23 cellular contexts compared by ENCODE assay signal in genomic region chr3:136377499-136377898, GRCh38.
DNase-seq lines count a peak whose midpoint lies in the region; FAIRE-seq and TF ChIP-seq lines count a peak whose summit lies in the region.
"Had no signal": no experiment of that assay in that cellular context is flagged by ENCODE, and none has a peak within 500 bp of the region (broad histone marks: within the 10 kb centered on the region; RNA-seq: fewer than 3 reads in every experiment).

No MANE protein-coding gene starts in this region.

- no peak overlapping the region for H3K18ac ChIP-seq in H9 (ENCODE audit: insufficient read length, low read depth, low read length)

- H3K9me3 Mint-ChIP-seq in H9, result peaks cover 3% of the 10 kb centered on the region in 2 experiments; a peak in 3 of 5 replicates
- H3K9me3 Mint-ChIP-seq: CD4-positive, CD25-positive, alpha-beta regulatory T cell had no signal

- WGBS in hepatocyte (ENCODE audit: low lambda C conversion rate, missing lambda C conversion rate), result 57% methylated on average over 2 of the region's 2 CpGs
- WGBS in H9 (ENCODE audit: extremely low coverage, insufficient read length, low lambda C conversion rate), result no CpG with 5 or more reads among the region's 2 CpGs

- no peak overlapping the region for H4K5ac ChIP-seq in H9 (ENCODE audit: insufficient read length, low read depth, low read length)

- H3K79me1 ChIP-seq in H9 (ENCODE audit: insufficient read depth, low read depth, low read length, poor library complexity, severe bottlenecking), result no peaks in the 10 kb centered on the region

- no peak overlapping the region for H3K14ac ChIP-seq in H9 (ENCODE audit: insufficient read depth, low read length)

- H2BK20ac ChIP-seq in H9 (ENCODE audit: low read depth, low read length, poor library complexity, severe bottlenecking), result no peak overlapping the region

- no peak overlapping the region for H2BK120ac ChIP-seq in H9 (ENCODE audit: low read depth, low read length, poor library complexity, severe bottlenecking)

- no peak overlapping the region for H4K91ac ChIP-seq in H9 (ENCODE audit: insufficient read length, low read depth, low read length)

- H3K23ac ChIP-seq in H9 (ENCODE audit: insufficient read length, low read depth, low read length), result no peak overlapping the region

- H3K4me3 ChIP-seq in hepatocyte (no peak overlapping the region), colonic mucosa (no peak overlapping the region)
- H3K4me3 ChIP-seq: A549, GM23248, HAP-1, PC-9 had no signal

- no peaks in the 10 kb centered on the region for H3K9me3 ChIP-seq in hepatocyte (ENCODE audit: low read depth)
- no peaks in the 10 kb centered on the region for H3K9me3 ChIP-seq in H9 (ENCODE audit: control insufficient read depth, low read depth, low read length)
- no peaks in the 10 kb centered on the region for H3K9me3 ChIP-seq in colonic mucosa
- H3K9me3 ChIP-seq: A549, HAP-1 had no signal

- TF ChIP-seq EP300 in Ishikawa (IDR thresholded peaks at IDR 0.05; ENCODE audit: borderline replicate concordance), result no peak

- H3K4me1 Mint-ChIP-seq in H9, result no peaks in the 10 kb centered on the region

- H2BK15ac ChIP-seq in H9 (ENCODE audit: low read depth, low read length), result no peak overlapping the region

- H3K4me1 ChIP-seq in hepatocyte (ENCODE audit: insufficient read depth) (no peaks in the 10 kb centered on the region), H9 (ENCODE audit: insufficient read depth, low read length) (no peaks in the 10 kb centered on the region), colonic mucosa (no peaks in the 10 kb centered on the region)
- H3K4me1 ChIP-seq: A549, HAP-1 had no signal

- no peaks in the 10 kb centered on the region for H3K36me3 ChIP-seq in hepatocyte (replicated peaks; ENCODE audit: insufficient read depth, low read depth)
- no peaks in the 10 kb centered on the region for H3K36me3 ChIP-seq in colonic mucosa
- H3K36me3 ChIP-seq: HAP-1 had no signal

- H3K56ac ChIP-seq in H9 (ENCODE audit: insufficient read length, low read depth, low read length), result no peak overlapping the region

- H2AK5ac ChIP-seq in H9 (ENCODE audit: insufficient read length, low read length), result no peak overlapping the region

- no peak overlapping the region for H2BK12ac ChIP-seq in H9 (ENCODE audit: insufficient read length, low read depth, low read length)

- H2BK5ac ChIP-seq in H9 (ENCODE audit: insufficient read length, low read length), result no peak overlapping the region

- no peak overlapping the region for H2AFZ ChIP-seq in hepatocyte
- no peak overlapping the region for H2AFZ ChIP-seq in H9 (ENCODE audit: low read length)
- H2AFZ ChIP-seq: GM23248, PC-9 had no signal

- peak; percentile 25 for FAIRE-seq in D721Med (lab: Jason Lieb, UNC)
- FAIRE-seq: A549, GM12891 had no signal

- H3K9ac ChIP-seq in H9 (ENCODE audit: extremely low read depth, insufficient read length, low read length), result no peak overlapping the region
- H3K9ac ChIP-seq in colonic mucosa (ENCODE audit: low read depth in 2 of 2, low read length in 2 of 2), result no peak overlapping the region
- H3K9ac ChIP-seq: GM23248, KMS-11 had no signal

- no peaks in the 10 kb centered on the region for H3K9me2 ChIP-seq in hepatocyte (replicated peaks; ENCODE audit: insufficient read depth)

- no peak overlapping the region for H3K27ac ChIP-seq in hepatocyte
- no peak overlapping the region for H3K27ac ChIP-seq in H9 (ENCODE audit: insufficient read length, low read depth, low read length)
- H3K27ac ChIP-seq in colonic mucosa, result no peak overlapping the region
- H3K27ac ChIP-seq: A549, GM23248, KMS-11, PC-9, RWPE1 had no signal

- no peaks in the 10 kb centered on the region for H3K27me3 ChIP-seq in hepatocyte
- no peaks in the 10 kb centered on the region for H3K27me3 ChIP-seq in H9 (ENCODE audit: insufficient read depth, low read length)
- H3K27me3 ChIP-seq in colonic mucosa, result no peaks in the 10 kb centered on the region

- no peak overlapping the region for H3K27ac Mint-ChIP-seq in H9
- H3K27ac Mint-ChIP-seq: CD4-positive, CD25-positive, alpha-beta regulatory T cell; T-cell had no signal

- TF ChIP-seq RAD21 in Ishikawa (IDR thresholded peaks at IDR 0.05; ENCODE audit: low read depth), result no peak

- no peak overlapping the region for H3K4ac ChIP-seq in H9 (ENCODE audit: low read depth, low read length)

- H3K79me2 ChIP-seq in hepatocyte (no peaks in the 10 kb centered on the region), H9 (ENCODE audit: insufficient read depth, low read length) (no peaks in the 10 kb centered on the region)

- H3K4me3 Mint-ChIP-seq in H9, result no peak overlapping the region
- H3K4me3 Mint-ChIP-seq: CD4-positive, CD25-positive, alpha-beta regulatory T cell; T-cell had no signal

- no peaks in the 10 kb centered on the region for H3K27me3 Mint-ChIP-seq in H9 (ENCODE audit: low read depth)
- H3K27me3 Mint-ChIP-seq: CD4-positive, CD25-positive, alpha-beta regulatory T cell; T-cell had no signal

- H3K4me2 ChIP-seq in hepatocyte (no peak overlapping the region), H9 (ENCODE audit: insufficient read depth, insufficient read length, low read length) (no peak overlapping the region)
- H3K4me2 ChIP-seq: A549, KMS-11, PC-9 had no signal

- peak; percentile 3 for DNase-seq in NCI-H2227 (lab: John Stamatoyannopoulos, UW; ENCODE audit: unreplicated experiment)
- no peak for DNase-seq in NCI-H2227 treated with DMSO at 0.1 percent for 48 hours (lab: John Stamatoyannopoulos, UW)
- no peak for DNase-seq in D721Med (ENCODE audit: insufficient read length, low spot score)
- DNase-seq in hepatocyte (ENCODE audit: low spot score), result peak; percentile 4
- no peak for DNase-seq in H9
- DNase-seq in RPMI8226, result no peak
- DNase-seq in colonic mucosa, result no peak
- DNase-seq: CD4-positive, CD25-positive, alpha-beta regulatory T cell; DND-41; GM23248; NCI-H1694 treated with DMSO at 0.1 percent for 48 hours; NCI-H2081 treated with DMSO at 0.1 percent for 48 hours; NCI-H446; NCI-H526; PC-9; SHP77 treated with DMSO at 0.1 percent for 48 hours; T-cell had no signal

- TF ChIP-seq CTCF in D721Med (IDR thresholded peaks at IDR 0.05; ENCODE audit: insufficient read depth, missing control alignments) (no peak), hepatocyte (IDR thresholded peaks at IDR 0.05; ENCODE audit: poor library complexity) (no peak), H9 (conservative IDR thresholded peaks at IDR 0.05) (no peak), colonic mucosa (IDR thresholded peaks at IDR 0.05) (no peak)

- intact Hi-C loops in colonic mucosa (cut with DNase I), result no loop called here

- H3K23me2 ChIP-seq in H9 (ENCODE audit: insufficient read length, low read depth, low read length, poor library complexity, severe bottlenecking), result no peaks in the 10 kb centered on the region

- H4K8ac ChIP-seq in H9 (replicated peaks; ENCODE audit: insufficient read length, low read depth, low read length), result no peak overlapping the region

- no peak overlapping the region for H3T11ph ChIP-seq in H9 (ENCODE audit: low read length)

- H4K20me1 ChIP-seq in hepatocyte (ENCODE audit: insufficient read depth, poor library complexity, severe bottlenecking) (no peaks in the 10 kb centered on the region), H9 (ENCODE audit: control insufficient read depth, insufficient read depth, insufficient read length) (no peaks in the 10 kb centered on the region)

- peaks cover 9 to 19% (median 9%) of the 10 kb centered on the region in 3 experiments; a peak in 6 of 7 replicates for H3K36me3 Mint-ChIP-seq in H9 (ENCODE audit: insufficient read depth in 1 of 3, low read depth in 3 of 3)

TF ChIP-seq in Ishikawa, 13 proteins besides CTCF, POLR2A, EP300 and RAD21:
- no peak for TF ChIP-seq MAX (IDR thresholded peaks at IDR 0.05)
- no peak for TF ChIP-seq YY1 (IDR thresholded peaks at IDR 0.05; ENCODE audit: low read depth)
- TF ChIP-seq ZBTB7A (IDR thresholded peaks at IDR 0.05; ENCODE audit: low read depth), result no peak
- TF ChIP-seq TCF12 (IDR thresholded peaks at IDR 0.05; ENCODE audit: low read depth), result no peak
- TF ChIP-seq CREB1 (IDR thresholded peaks at IDR 0.05; ENCODE audit: low read depth), result no peak
- peak; percentile 46 for TF ChIP-seq NFIC (IDR thresholded peaks at IDR 0.05)
- TF ChIP-seq FOXM1 (IDR thresholded peaks at IDR 0.05; ENCODE audit: borderline replicate concordance, low read depth), result no peak

Comparison
In these comparisons a context has a peak if more than half of its experiments do, and no peak if none do; other contexts are left out.
1. DNase-seq: peak in NCI-H2227 (single experiment) and hepatocyte (single experiment); none in NCI-H2227 treated with DMSO at 0.1 percent for 48 hours (single experiment), D721Med (single experiment), H9 (single experiment), RPMI8226 (single experiment) and colonic mucosa (single experiment).